Comparison of ENCODE assay signal across 26 cellular contexts in genomic region chr7:28217161-28217560, GRCh38. TPM values are rescaled to one million over a fixed set of nuclear protein-coding genes. Genes with fewer than 3 reads are reported as not detected.
A peak's percentile ranks its signal among the peaks of the same experiment; 100 is the strongest.
DNase-seq lines count a peak whose midpoint lies in the region; ATAC-seq and TF ChIP-seq lines count a peak whose summit lies in the region.
"Had no signal": no experiment of that assay in that cellular context is flagged by ENCODE, and none has a peak within 500 bp of the region (broad histone marks: within the 10 kb centered on the region; RNA-seq: fewer than 3 reads in every experiment).

No MANE protein-coding gene starts in this region.

- H2AFZ ChIP-seq in neural progenitor cell (replicated peaks), result no peak overlapping the region

- H3K4me3 Mint-ChIP-seq in neural progenitor cell, result no peak overlapping the region
- H3K4me3 Mint-ChIP-seq: CD4-positive, alpha-beta T cell; T-helper 1 cell treated with Interleukin-12 subunit alpha and Interleukin-12 subunit beta and Interleukin-4 antibody, amounts not matched to agents 30 μg/mL and 1 μg/mL, for 36 hours had no signal

- H3K36me3 ChIP-seq in neural progenitor cell, result no peaks in the 10 kb centered on the region
- H3K36me3 ChIP-seq: BLaER1 treated with 17β-estradiol and CSF1 and Interleukin-3, amounts not matched to agents 10 nM and 100 nM had no signal

- peaks cover 20% of the 10 kb centered on the region for H3K4me1 ChIP-seq in neural progenitor cell
- H3K4me1 ChIP-seq: BLaER1 treated with 17β-estradiol and CSF1 and Interleukin-3, amounts not matched to agents 10 nM and 100 nM had no signal

- H3K36me3 Mint-ChIP-seq in neural progenitor cell, result no peaks in the 10 kb centered on the region

- H3F3A ChIP-seq in neural progenitor cell (ENCODE audit: low read depth), result no peaks in the 10 kb centered on the region

- TF ChIP-seq CTCF in neural progenitor cell (IDR thresholded peaks at IDR 0.05), result no peak

- no peaks in the 10 kb centered on the region for H3K79me2 ChIP-seq in neural progenitor cell (ENCODE audit: low read depth)

- no peaks in the 10 kb centered on the region for H4K20me1 ChIP-seq in neural progenitor cell (ENCODE audit: low read depth)
- H4K20me1 ChIP-seq: BLaER1 treated with 17β-estradiol and CSF1 and Interleukin-3, amounts not matched to agents 10 nM and 100 nM had no signal

- H3K9me3 ChIP-seq in neural progenitor cell (ENCODE audit: low read depth), result no peaks in the 10 kb centered on the region
- H3K9me3 ChIP-seq: SK-N-SH had no signal

- no peak overlapping the region for H3K27ac ChIP-seq in neural progenitor cell
- H3K27ac ChIP-seq: BLaER1 treated with 17β-estradiol and CSF1 and Interleukin-3, amounts not matched to agents 10 nM and 100 nM had no signal

- no peak for ATAC-seq in HG02981 (IDR thresholded peaks at IDR 0.05; ENCODE audit: unreplicated experiment)
- ATAC-seq: HepG2, PC-3 had no signal

- peaks cover 21% of the 10 kb centered on the region for H3K4me1 Mint-ChIP-seq in neural progenitor cell

- H3K9me3 Mint-ChIP-seq in neural progenitor cell, result peaks cover 2% of the 10 kb centered on the region
- H3K9me3 Mint-ChIP-seq: CD4-positive, alpha-beta T cell; T-helper 1 cell treated with Interleukin-12 subunit alpha and Interleukin-12 subunit beta and Interleukin-4 antibody, amounts not matched to agents 30 μg/mL and 1 μg/mL, for 36 hours had no signal

- no peak overlapping the region for H3K4me3 ChIP-seq in neural progenitor cell
- H3K4me3 ChIP-seq: BLaER1 treated with 17β-estradiol and CSF1 and Interleukin-3, amounts not matched to agents 10 nM and 100 nM had no signal

- H3K27me3 ChIP-seq in neural progenitor cell, result no peaks in the 10 kb centered on the region
- H3K27me3 ChIP-seq: BLaER1 treated with 17β-estradiol and CSF1 and Interleukin-3, amounts not matched to agents 10 nM and 100 nM had no signal

- H3K4me2 ChIP-seq in neural progenitor cell, result peak overlapping the region; percentile 7
- H3K4me2 ChIP-seq: BLaER1 treated with 17β-estradiol and CSF1 and Interleukin-3, amounts not matched to agents 10 nM and 100 nM; SK-N-SH had no signal

- H3K27me3 Mint-ChIP-seq in neural progenitor cell (ENCODE audit: insufficient read depth, low read depth), result peaks cover 4% of the 10 kb centered on the region

- DNase-seq in DMS53 (lab: John Stamatoyannopoulos, UW) (peak; percentile 74), NCI-H128 (lab: John Stamatoyannopoulos, UW; ENCODE audit: unreplicated experiment) (peak; percentile 1), NCI-H345 treated with DMSO at 0.1 percent for 48 hours (lab: John Stamatoyannopoulos, UW; ENCODE audit: unreplicated experiment) (peak; percentile 75), neural progenitor cell (ENCODE audit: low spot score) (peak; percentile 49), NCI-H510A treated with DMSO at 0.1 percent for 48 hours (lab: John Stamatoyannopoulos, UW) (no peak), kidney tubule cell (ENCODE audit: low spot score) (no peak)
- DNase-seq: CD4-positive, alpha-beta T cell; DND-41; GOT3; HCEC 1CT; Kasumi-1; NCI-H1092 treated with DMSO at 0.1 percent for 48 hours; NCI-H1436 treated with DMSO at 0.1 percent for 48 hours; NCI-H1930; NCI-H2171 treated with DMSO at 0.1 percent for 48 hours; NCI-H446; NCI-H69; NK-92 treated with Interleukin-12 subunit alpha and Interleukin-12 subunit beta, amount 100 ng/mL, for 24 hours; PC-3; SK-N-SH; SW 1271 had no signal

- H3K27ac Mint-ChIP-seq in neural progenitor cell, result peak overlapping the region; percentile 18
- H3K27ac Mint-ChIP-seq: CD4-positive, alpha-beta T cell; T-helper 1 cell treated with Interleukin-12 subunit alpha and Interleukin-12 subunit beta and Interleukin-4 antibody, amounts not matched to agents 30 μg/mL and 1 μg/mL, for 36 hours had no signal

- H3K9ac ChIP-seq in neural progenitor cell, result no peak overlapping the region
- H3K9ac ChIP-seq: BLaER1 treated with 17β-estradiol and CSF1 and Interleukin-3, amounts not matched to agents 10 nM and 100 nM; SK-N-SH had no signal

RNA-seq across cellular contexts. Expression of gene JAZF1, which starts 36.6 kb away (rescaled TPM):
- 1.3 and 3.1 TPM in 2 replicates for total RNA-seq in neural progenitor cell (ENCODE audit: low replicate concordance)
- total RNA-seq: HepG2, HT-29 had no signal

Comparison
In these comparisons a context has a peak if more than half of its experiments do, and no peak if none do; other contexts are left out.
1. DNase-seq: peak in DMS53 (single experiment), NCI-H128 (single experiment), NCI-H345 treated with DMSO at 0.1 percent for 48 hours (single experiment) and neural progenitor cell (single experiment); none in NCI-H510A treated with DMSO at 0.1 percent for 48 hours (single experiment) and kidney tubule cell (single experiment).